ENCODE assay signal across 18 cellular contexts in genomic region chr3:197795200-197795599, GRCh38. TPM values are rescaled to one million over a fixed set of nuclear protein-coding genes. Genes with fewer than 3 reads are reported as not detected.
A peak's percentile ranks its signal among the peaks of the same experiment; 100 is the strongest.
DNase-seq lines count a peak whose midpoint lies in the region; ATAC-seq and TF ChIP-seq lines count a peak whose summit lies in the region.
"Had no signal": no experiment of that assay in that cellular context is flagged by ENCODE, and none has a peak within 500 bp of the region (broad histone marks: within the 10 kb centered on the region; RNA-seq: fewer than 3 reads in every experiment).

No MANE protein-coding gene starts in this region.

- DNase-seq in EH (ENCODE audit: low read depth) (peak; percentile 63), MG63 (peak; percentile 65), choroid plexus epithelial cell (ENCODE audit: low read depth) (peak; percentile 69), mesendoderm (no peak), DMS114 treated with DMSO at 0.1 percent for 48 hours (lab: John Stamatoyannopoulos, UW; ENCODE audit: unreplicated experiment) (no peak), Kasumi-1 (lab: John Stamatoyannopoulos, UW) (no peak)
- no peak for DNase-seq in activated CD4-positive, alpha-beta T cell treated with anti-CD3 and anti-CD28 coated beads, Interleukin-2, amount 10 ng/mL, durations not matched to agents 24 days and 14 days
- DNase-seq: activated naive CD4-positive, alpha-beta T cell treated with anti-CD3 and anti-CD28 coated beads for 36 hours; colonic mucosa; head of caudate nucleus; kidney glomerular epithelial cell; naive B cell; NCI-H1092; NCI-H510A; stimulated activated naive CD8-positive, alpha-beta T cell treated with anti-CD3 and anti-CD28 coated beads, Interleukin-15, amount 100 ng/mL, for 72 hours; T-helper 9 cell had no signal

- no peak overlapping the region for H3K56ac ChIP-seq in mesendoderm (ENCODE audit: low read length)

- H3K4me1 ChIP-seq in mesendoderm (ENCODE audit: control insufficient read depth, low read depth, low read length) = no peaks in the 10 kb centered on the region
- H3K4me1 ChIP-seq: Caco-2 had no signal

- H3K36me3 ChIP-seq in MG63 (no peaks in the 10 kb centered on the region), mesendoderm (ENCODE audit: control insufficient read depth, insufficient read depth, low read length) (no peaks in the 10 kb centered on the region)
- H3K36me3 ChIP-seq: colonic mucosa had no signal

- H2BK15ac ChIP-seq in mesendoderm (replicated peaks; ENCODE audit: low read depth) = no peak overlapping the region

- H4K8ac ChIP-seq in mesendoderm (ENCODE audit: low read depth, low read length) = peak overlapping the region; percentile 39

- no peak overlapping the region for H2BK120ac ChIP-seq in mesendoderm (ENCODE audit: low read depth, low read length)

- H3K27me3 Mint-ChIP-seq in activated CD4-positive, alpha-beta T cell treated with anti-CD3 and anti-CD28 coated beads, Interleukin-2, amount 10 ng/mL, durations not matched to agents 24 days and 14 days = no peaks in the 10 kb centered on the region
- H3K27me3 Mint-ChIP-seq: naive B cell; stimulated activated naive CD8-positive, alpha-beta T cell treated with anti-CD3 and anti-CD28 coated beads, Interleukin-15, amount 100 ng/mL, for 72 hours had no signal

- peak overlapping the region; percentile 6 for H3K23ac ChIP-seq in mesendoderm (ENCODE audit: low read length)

- H2BK5ac ChIP-seq in mesendoderm (ENCODE audit: low read length) = no peak overlapping the region

- H3K9me3 Mint-ChIP-seq in activated CD4-positive, alpha-beta T cell treated with anti-CD3 and anti-CD28 coated beads, Interleukin-2, amount 10 ng/mL, durations not matched to agents 24 days and 14 days = no peaks in the 10 kb centered on the region
- H3K9me3 Mint-ChIP-seq: activated naive CD4-positive, alpha-beta T cell treated with anti-CD3 and anti-CD28 coated beads for 36 hours; naive B cell; stimulated activated naive CD8-positive, alpha-beta T cell treated with anti-CD3 and anti-CD28 coated beads, Interleukin-15, amount 100 ng/mL, for 72 hours had no signal

- no peak overlapping the region for H4K5ac ChIP-seq in mesendoderm (ENCODE audit: low read length)

- H3K4ac ChIP-seq in mesendoderm (ENCODE audit: low read depth, low read length) = no peak overlapping the region

- peaks cover 8% of the 10 kb centered on the region for H3K79me1 ChIP-seq in mesendoderm (ENCODE audit: low read length)

- no peak overlapping the region for H3K4me2 ChIP-seq in mesendoderm (ENCODE audit: low read length)

- H3K27ac Mint-ChIP-seq in activated CD4-positive, alpha-beta T cell treated with anti-CD3 and anti-CD28 coated beads, Interleukin-2, amount 10 ng/mL, durations not matched to agents 24 days and 14 days = no peak overlapping the region
- H3K27ac Mint-ChIP-seq: activated naive CD4-positive, alpha-beta T cell treated with anti-CD3 and anti-CD28 coated beads for 36 hours; stimulated activated naive CD8-positive, alpha-beta T cell treated with anti-CD3 and anti-CD28 coated beads, Interleukin-15, amount 100 ng/mL, for 72 hours had no signal

- intact Hi-C loops in activated CD4-positive, alpha-beta T cell treated with anti-CD3 and anti-CD28 coated beads, Interleukin-2, amount 10 ng/mL, durations not matched to agents 24 days and 14 days (cut with micrococcal nuclease) = no loop called here

- no peak overlapping the region for H3K4me3 ChIP-seq in MG63
- H3K4me3 ChIP-seq in choroid plexus epithelial cell (ENCODE audit: low read depth, low read length) = no peak overlapping the region
- H3K4me3 ChIP-seq in mesendoderm (ENCODE audit: low read length) = no peak overlapping the region
- H3K4me3 ChIP-seq: colonic mucosa had no signal

- H3K9ac ChIP-seq in mesendoderm (ENCODE audit: low read length) = no peak overlapping the region

- H3K4me3 Mint-ChIP-seq in activated CD4-positive, alpha-beta T cell treated with anti-CD3 and anti-CD28 coated beads, Interleukin-2, amount 10 ng/mL, durations not matched to agents 24 days and 14 days = no peak overlapping the region
- H3K4me3 Mint-ChIP-seq: activated naive CD4-positive, alpha-beta T cell treated with anti-CD3 and anti-CD28 coated beads for 36 hours; stimulated activated naive CD8-positive, alpha-beta T cell treated with anti-CD3 and anti-CD28 coated beads, Interleukin-15, amount 100 ng/mL, for 72 hours had no signal

- no peak overlapping the region for H3K18ac ChIP-seq in mesendoderm (ENCODE audit: low read length)

- TF ChIP-seq CTCF in choroid plexus epithelial cell (conservative IDR thresholded peaks at IDR 0.05; ENCODE audit: low read depth, low read length) = no peak

- H3K27me3 ChIP-seq in MG63 (no peaks in the 10 kb centered on the region), mesendoderm (ENCODE audit: insufficient read depth, low read length, poor library complexity) (no peaks in the 10 kb centered on the region)
- H3K27me3 ChIP-seq: colonic mucosa had no signal

- peaks cover 35% of the 10 kb centered on the region for H3K4me1 Mint-ChIP-seq in activated CD4-positive, alpha-beta T cell treated with anti-CD3 and anti-CD28 coated beads, Interleukin-2, amount 10 ng/mL, durations not matched to agents 24 days and 14 days

- no peak overlapping the region for H3K27ac ChIP-seq in mesendoderm (ENCODE audit: low read depth, low read length)
- H3K27ac ChIP-seq: colonic mucosa had no signal

- WGBS in mesendoderm (ENCODE audit: extremely low coverage, insufficient coverage, low lambda C conversion rate) = no CpG with 5 or more reads among the region's 1 CpG

- no peak overlapping the region for H2AK5ac ChIP-seq in mesendoderm (ENCODE audit: low read length)

- peaks cover 5% of the 10 kb centered on the region for H3K36me3 Mint-ChIP-seq in activated CD4-positive, alpha-beta T cell treated with anti-CD3 and anti-CD28 coated beads, Interleukin-2, amount 10 ng/mL, durations not matched to agents 24 days and 14 days (ENCODE audit: low read depth)
- H3K36me3 Mint-ChIP-seq: naive B cell had no signal

- H3K79me2 ChIP-seq in mesendoderm (ENCODE audit: control insufficient read depth, insufficient read depth, low read length) = peaks cover 51% of the 10 kb centered on the region

- no peak for ATAC-seq in HG02938 (IDR thresholded peaks at IDR 0.05; ENCODE audit: unreplicated experiment)
- ATAC-seq: stimulated activated naive CD8-positive, alpha-beta T cell treated with anti-CD3 and anti-CD28 coated beads, Interleukin-15, amount 100 ng/mL, for 72 hours had no signal

- H3K9me3 ChIP-seq in MG63 = no peaks in the 10 kb centered on the region
- H3K9me3 ChIP-seq: Caco-2, colonic mucosa had no signal

RNA-seq across cellular contexts. Expression of gene LRCH3, which starts 4.1 kb away (rescaled TPM):
- 20.3 and 32.8 TPM in 2 replicates for total RNA-seq in MG63 (2014; rRNA removed; shearing (Covaris generic); ENCODE audit: low replicate concordance)
- 28.3 TPM for polyA plus RNA-seq in mesendoderm (2013, experiment 1 of 2)
- polyA plus RNA-seq in mesendoderm (2013, experiment 2 of 2) = 26.8 TPM
- 54.7 and 56.4 TPM in 2 replicates for total RNA-seq in activated CD4-positive, alpha-beta T cell treated with anti-CD3 and anti-CD28 coated beads, Interleukin-2, amount 10 ng/mL, durations not matched to agents 24 days and 14 days

RNA-seq across cellular contexts. Expression of gene FYTTD1, which starts 45.5 kb away (rescaled TPM):
- total RNA-seq in MG63 (2014; rRNA removed; shearing (Covaris generic); ENCODE audit: low replicate concordance) = 75.2 and 77.8 TPM in 2 replicates
- 38.0 TPM for polyA plus RNA-seq in mesendoderm (2013, experiment 1 of 2)
- 38.1 TPM for polyA plus RNA-seq in mesendoderm (2013, experiment 2 of 2)
- total RNA-seq in activated CD4-positive, alpha-beta T cell treated with anti-CD3 and anti-CD28 coated beads, Interleukin-2, amount 10 ng/mL, durations not matched to agents 24 days and 14 days = 53.2 and 56.8 TPM in 2 replicates

RNA-seq across cellular contexts. Expression of gene RUBCN, which starts 58.5 kb away (rescaled TPM):
- 3.2 and 3.5 TPM in 2 replicates for total RNA-seq in MG63 (2014; rRNA removed; shearing (Covaris generic); ENCODE audit: low replicate concordance)
- 10.8 TPM for polyA plus RNA-seq in mesendoderm (2013, experiment 1 of 2)
- polyA plus RNA-seq in mesendoderm (2013, experiment 2 of 2) = 11.2 TPM
- total RNA-seq in activated CD4-positive, alpha-beta T cell treated with anti-CD3 and anti-CD28 coated beads, Interleukin-2, amount 10 ng/mL, durations not matched to agents 24 days and 14 days = 38.8 and 41.0 TPM in 2 replicates

Comparison
In these comparisons a context has a peak if more than half of its experiments do, and no peak if none do; other contexts are left out.
1. DNase-seq: peak in EH (single experiment), MG63 (single experiment) and choroid plexus epithelial cell (single experiment); none in mesendoderm (single experiment), DMS114 treated with DMSO at 0.1 percent for 48 hours (single experiment), Kasumi-1 (0 of 2) and activated CD4-positive, alpha-beta T cell treated with anti-CD3 and anti-CD28 coated beads, Interleukin-2, amount 10 ng/mL, durations not matched to agents 24 days and 14 days (single experiment).